8 cellular contexts compared by ENCODE assay signal in genomic region chr3:23452408-23452807, GRCh38.
"Had no signal": no experiment of that assay in that cellular context is flagged by ENCODE, and none has a peak within 500 bp of the region (broad histone marks: within the 10 kb centered on the region; RNA-seq: fewer than 3 reads in every experiment).

No MANE protein-coding gene starts in this region.

- H3K9me3 Mint-ChIP-seq: HFFc6 had no signal

- H3K4me3 ChIP-seq: GM23248, GM23338, HAP-1 had no signal

- DNase-seq: GM23248, GOT3, H7, H9, HCEC 1CT, HFFc6 had no signal

- H3K27ac Mint-ChIP-seq: GM23338, H9, HFFc6 had no signal

- H3K36me3 ChIP-seq: HAP-1 had no signal

- H3K27ac ChIP-seq: GM23248 had no signal

- H3K4me3 Mint-ChIP-seq: GM23338, H9, HFFc6 had no signal

- H3K9me3 ChIP-seq: HAP-1 had no signal
